ENCODE assay signal across 17 cellular contexts in genomic region chr6:128437685-128438084, GRCh38.
A peak's percentile ranks its signal among the peaks of the same experiment; 100 is the strongest.
DNase-seq lines count a peak whose midpoint lies in the region; ATAC-seq, FAIRE-seq and TF ChIP-seq lines count a peak whose summit lies in the region.
"Had no signal": no experiment of that assay in that cellular context is flagged by ENCODE, and none has a peak within 500 bp of the region (broad histone marks: within the 10 kb centered on the region; RNA-seq: fewer than 3 reads in every experiment).

No MANE protein-coding gene starts in this region.

- H3K79me2 ChIP-seq in keratinocyte (ENCODE audit: control insufficient read depth, insufficient read depth, low read length), result peaks cover 85% of the 10 kb centered on the region

- no peak overlapping the region for H2BK5ac ChIP-seq in neuronal stem cell (ENCODE audit: low read length)

- H3K79me1 ChIP-seq in neuronal stem cell (ENCODE audit: low read depth, low read length), result no peaks in the 10 kb centered on the region

- no peaks in the 10 kb centered on the region for H3K27me3 Mint-ChIP-seq in MCF 10A (ENCODE audit: insufficient read depth, unreplicated experiment)

- H2BK15ac ChIP-seq in neuronal stem cell (ENCODE audit: low read length), result no peak overlapping the region

- H3K27me3 ChIP-seq in breast epithelium (no peaks in the 10 kb centered on the region), keratinocyte (ENCODE audit: control insufficient read depth, extremely low read depth, insufficient read depth, low read length) (no peaks in the 10 kb centered on the region), neuronal stem cell (ENCODE audit: control insufficient read depth in 3 of 3, insufficient read depth in 3 of 3, low read depth in 1 of 3, low read length in 3 of 3) (no peaks in the 10 kb centered on the region)
- H3K27me3 ChIP-seq: BLaER1 had no signal

- no CpG with 5 or more reads among the region's 10 CpGs for WGBS in neuronal stem cell (ENCODE audit: extremely low coverage in 2 of 2, insufficient read length in 2 of 2, insufficient replicate concordance in 1 of 2), 2 donors

- DNase-seq in MCF 10A (ENCODE audit: unreplicated experiment), result peak; percentile 9
- no peak for DNase-seq in breast epithelium (ENCODE audit: low spot score in 2 of 2)
- DNase-seq in NCI-H69 (lab: John Stamatoyannopoulos, UW), result peak; percentile 35
- no peak for DNase-seq in keratinocyte (ENCODE audit: low read depth, low spot score)
- no peak for DNase-seq in mesenteric fat pad (ENCODE audit: low spot score)
- no peak for DNase-seq in neuronal stem cell (ENCODE audit: low spot score)
- DNase-seq: Calu3; CD8-positive, alpha-beta T cell; GF-D8; H9 had no signal

- no peak overlapping the region for H2BK120ac ChIP-seq in neuronal stem cell (ENCODE audit: low read depth, low read length)

- H3K4me1 ChIP-seq in breast epithelium, result no peaks in the 10 kb centered on the region
- peaks cover 3% of the 10 kb centered on the region for H3K4me1 ChIP-seq in keratinocyte (ENCODE audit: control insufficient read depth, extremely low read depth, insufficient read depth, low read length)
- H3K4me1 ChIP-seq in neuronal stem cell (ENCODE audit: control insufficient read depth in 2 of 2, insufficient read depth in 1 of 2, low read depth in 1 of 2, low read length in 2 of 2), result peaks cover 0 to 2% of the 10 kb centered on the region in 2 donors
- H3K4me1 ChIP-seq: BLaER1 had no signal

- H3K9me3 Mint-ChIP-seq in MCF 10A (ENCODE audit: unreplicated experiment), result no peaks in the 10 kb centered on the region
- H3K9me3 Mint-ChIP-seq: H9 had no signal

- dilution Hi-C loops in keratinocyte (cut with MboI; ENCODE audit: extremely low pct_ligation_motif_present, low sequenced_read_pairs), result no loop called here

- H3K4me2 ChIP-seq in keratinocyte (ENCODE audit: control insufficient read depth, extremely low read depth, insufficient read depth, low read depth, low read length), result no peak overlapping the region
- H3K4me2 ChIP-seq in neuronal stem cell (ENCODE audit: insufficient read depth, low read length, poor library complexity, severe bottlenecking), result no peak overlapping the region
- H3K4me2 ChIP-seq: A549, BLaER1 had no signal

- H3K9ac ChIP-seq in keratinocyte (ENCODE audit: control insufficient read depth, extremely low read depth, insufficient read depth, low read length) (no peak overlapping the region), neuronal stem cell (ENCODE audit: low read depth, low read length, poor library complexity) (no peak overlapping the region)
- H3K9ac ChIP-seq: BLaER1 had no signal

- no peaks in the 10 kb centered on the region for H3K36me3 ChIP-seq in breast epithelium
- H3K36me3 ChIP-seq in keratinocyte (ENCODE audit: control insufficient read depth in 2 of 2, extremely low read depth in 1 of 2, insufficient read depth in 2 of 2, low read length in 2 of 2), result peaks cover 2 to 4% of the 10 kb centered on the region in 2 experiments
- no peaks in the 10 kb centered on the region for H3K36me3 ChIP-seq in neuronal stem cell (replicated peaks in 1 of 2; ENCODE audit: control insufficient read depth in 2 of 2, insufficient read depth in 2 of 2, low read length in 2 of 2)
- H3K36me3 ChIP-seq: BLaER1 had no signal

- no TSS peak for BruUV-seq in MCF 10A (replicated peaks; lab: Mats Ljungman, UMichigan)

- TF ChIP-seq POLR2A in breast epithelium (IDR thresholded peaks at IDR 0.05), result no peak

- ATAC-seq in HG03159 (IDR thresholded peaks at IDR 0.05; ENCODE audit: unreplicated experiment), result no peak
- ATAC-seq: A549; CD8-positive, alpha-beta T cell had no signal

- H3K9me3 ChIP-seq in breast epithelium (no peaks in the 10 kb centered on the region), keratinocyte (ENCODE audit: control insufficient read depth, low read depth, low read length) (no peaks in the 10 kb centered on the region), neuronal stem cell (replicated peaks in 1 of 2; ENCODE audit: control insufficient read depth in 2 of 2, insufficient read depth in 1 of 2, low read depth in 1 of 2, low read length in 2 of 2) (no peaks in the 10 kb centered on the region)
- H3K9me3 ChIP-seq: A549 had no signal

- H3K4ac ChIP-seq in neuronal stem cell (ENCODE audit: low read length), result no peak overlapping the region

- intact Hi-C loops in MCF 10A (cut with micrococcal nuclease), result no loop called here
- intact Hi-C loops in breast epithelium (cut with DNase I; ENCODE audit: low total_unique reads), result no loop called here

- no peak overlapping the region for H3K23ac ChIP-seq in neuronal stem cell (ENCODE audit: low read depth, low read length, poor library complexity)

- TF ChIP-seq CTCF in MCF 10A (IDR thresholded peaks at IDR 0.05; ENCODE audit: unreplicated experiment) (no peak), breast epithelium (IDR thresholded peaks at IDR 0.05) (no peak), keratinocyte (optimal IDR thresholded peaks at IDR 0.05 in 1 of 3, IDR thresholded peaks at IDR 0.05 in 1 of 3, conservative IDR thresholded peaks at IDR 0.05 in 1 of 3; ENCODE audit: extremely low read depth in 1 of 3, insufficient read depth in 2 of 3, low read length in 3 of 3) (no peak)

- H3K27ac Mint-ChIP-seq in MCF 10A (ENCODE audit: low read depth, unreplicated experiment), result peak overlapping the region; percentile 67
- H3K27ac Mint-ChIP-seq: CD14-positive monocyte; CD8-positive, alpha-beta T cell had no signal

- H2AFZ ChIP-seq in keratinocyte (ENCODE audit: control insufficient read depth, low read length), result no peak overlapping the region
- no peak overlapping the region for H2AFZ ChIP-seq in neuronal stem cell (ENCODE audit: low read length)

- no peak overlapping the region for H2BK12ac ChIP-seq in neuronal stem cell (ENCODE audit: low read length)

- CTCF ChIA-PET in MCF 10A (lab: Yijun Ruan, JAX), result interaction anchor here (0.6 kb wide), 3 partner anchors 32 to 462 kb away, joined by 3 read pairs; no protein-coding TSS in a partner anchor

- H3K4me3 Mint-ChIP-seq in MCF 10A (ENCODE audit: unreplicated experiment), result peak overlapping the region; percentile 45
- H3K4me3 Mint-ChIP-seq: CD14-positive monocyte; CD8-positive, alpha-beta T cell; H9 had no signal

- H3K27ac ChIP-seq in breast epithelium (no peak overlapping the region), keratinocyte (ENCODE audit: control insufficient read depth, insufficient read depth, low read length) (no peak overlapping the region), neuronal stem cell (replicated peaks; ENCODE audit: low read length) (no peak overlapping the region)
- H3K27ac ChIP-seq: 22Rv1, A549, BLaER1, HL-60 had no signal

- POLR2A ChIA-PET in MCF 10A (lab: Yijun Ruan, JAX), result interaction anchor here (0.7 kb wide), 1 partner anchor 67 kb away, joined by 3 read pairs; no protein-coding TSS in a partner anchor

- H4K91ac ChIP-seq in neuronal stem cell (ENCODE audit: low read depth, low read length, poor library complexity), result no peak overlapping the region

- peaks cover 2% of the 10 kb centered on the region for H3K9me1 ChIP-seq in keratinocyte (ENCODE audit: control insufficient read depth, extremely low read depth, insufficient read depth, low read length)

- H3K14ac ChIP-seq in neuronal stem cell (ENCODE audit: low read length), result no peak overlapping the region

- no peaks in the 10 kb centered on the region for H4K20me1 ChIP-seq in keratinocyte (ENCODE audit: control insufficient read depth, extremely low read depth, insufficient read depth, low read length)
- H4K20me1 ChIP-seq: BLaER1 had no signal

- H3K18ac ChIP-seq in neuronal stem cell (ENCODE audit: low read length), result no peak overlapping the region

- no peaks in the 10 kb centered on the region for H3K36me3 Mint-ChIP-seq in MCF 10A (ENCODE audit: insufficient read depth, unreplicated experiment)
- H3K36me3 Mint-ChIP-seq: CD14-positive monocyte; CD8-positive, alpha-beta T cell had no signal

- H3K4me1 Mint-ChIP-seq in MCF 10A (ENCODE audit: insufficient read depth, unreplicated experiment), result peaks cover 14% of the 10 kb centered on the region
- H3K4me1 Mint-ChIP-seq: CD14-positive monocyte had no signal

- no peak overlapping the region for H2AK5ac ChIP-seq in neuronal stem cell (ENCODE audit: low read depth, low read length)

- FAIRE-seq in keratinocyte (lab: Jason Lieb, UNC), result peak; percentile 43
- FAIRE-seq: A549, H1 had no signal

- H3K4me3 ChIP-seq in breast epithelium (no peak overlapping the region), keratinocyte (ENCODE audit: control insufficient read depth in 2 of 3, extremely low read depth in 1 of 3, insufficient read depth in 2 of 3, low read depth in 1 of 3, low read length in 3 of 3) (no peak overlapping the region), neuronal stem cell (ENCODE audit: low read length in 2 of 2) (no peak overlapping the region)
- H3K4me3 ChIP-seq: A549, BLaER1 had no signal

- H4K8ac ChIP-seq in neuronal stem cell (ENCODE audit: low read depth, low read length), result no peak overlapping the region

Comparison
In these comparisons a context has a peak if more than half of its experiments do, and no peak if none do; other contexts are left out.
1. DNase-seq: peak in MCF 10A (single experiment) and NCI-H69 (single experiment); none in breast epithelium (0 of 2), keratinocyte (single experiment), mesenteric fat pad (single experiment) and neuronal stem cell (single experiment).